Comparison of ENCODE assay signal across 11 cellular contexts in genomic region chr1:7838714-7839113, GRCh38. TPM values are rescaled to one million over a fixed set of nuclear protein-coding genes. Genes with fewer than 3 reads are reported as not detected.
"Had no signal": no experiment of that assay in that cellular context is flagged by ENCODE, and none has a peak within 500 bp of the region (broad histone marks: within the 10 kb centered on the region; RNA-seq: fewer than 3 reads in every experiment).

No MANE protein-coding gene starts in this region.

- H3K27ac Mint-ChIP-seq: GM23338, HFFc6 had no signal

- H3K4me1 Mint-ChIP-seq: GM23338 had no signal

- H3K9me3 ChIP-seq: HAP-1 had no signal

- DNase-seq: GM23248, GOT3, H7, HCEC 1CT, HFFc6 had no signal

- H3K27ac ChIP-seq: GM23248 had no signal

- H3K4me3 ChIP-seq: GM23248, GM23338, HAP-1 had no signal

- FAIRE-seq: H1, H54 had no signal

- ATAC-seq: GM23338, HCT116 had no signal

- H2AFZ ChIP-seq: GM23248, GM23338 had no signal

- H3K4me2 ChIP-seq: GM23338 had no signal

- H3K4me3 Mint-ChIP-seq: GM23338, HFFc6 had no signal

- H3K9ac ChIP-seq: GM23248 had no signal

- H3K4me1 ChIP-seq: HAP-1 had no signal

RNA-seq across cellular contexts. Expression of gene UTS2, which starts 14.2 kb away (rescaled TPM):
- total RNA-seq: GM23248, GM23338, H1, H4, HFFc6 had no signal
- polyA plus RNA-seq: GM23248, GM23338, H1 had no signal
